In genomic region chr6:43262000-43262779, GRCh38 we compare ENCODE assay signal across 1 cellular context.
TF ChIP-seq lines count a peak whose summit lies in the region.

No MANE protein-coding gene starts in this region.

TF ChIP-seq in HepG2, 621 proteins besides CTCF, POLR2A, EP300 and RAD21 (continues in another document):
- TF ChIP-seq NR2C2 (CRISPR knock-in tag; IDR thresholded peaks at IDR 0.05; ENCODE audit: borderline replicate concordance) (no peak; the same call in 1 of the 2 replicates), FOSL2 (CRISPR knock-in tag; IDR thresholded peaks at IDR 0.05) (peak; percentile 42; the same call in 1 of the 2 replicates), ELF3 (CRISPR knock-in tag; IDR thresholded peaks at IDR 0.05) (peak; percentile 55; the same call in 1 of the 2 replicates), MYC (CRISPR knock-in tag; IDR thresholded peaks at IDR 0.05; ENCODE audit: borderline replicate concordance) (peak; percentile 15; the same call in 1 of the 2 replicates), ZNF281 (CRISPR knock-in tag; IDR thresholded peaks at IDR 0.05; ENCODE audit: borderline replicate concordance) (no peak), FOXO4 (CRISPR knock-in tag; conservative IDR thresholded peaks at IDR 0.05) (0 out of 2 replicates have a peak, but pooled peaks have one; percentile 68), USF2 (IDR thresholded peaks at IDR 0.05; ENCODE audit: low read depth, low read length) (no peak), USF2 (CRISPR knock-in tag; IDR thresholded peaks at IDR 0.05; ENCODE audit: borderline replicate concordance) (no peak), NFATC3 (CRISPR knock-in tag; IDR thresholded peaks at IDR 0.05) (no peak), XRCC5 (optimal IDR thresholded peaks at IDR 0.05; ENCODE audit: low read length) (no peak), NFAT5 (CRISPR knock-in tag; IDR thresholded peaks at IDR 0.05) (no peak), PCBP1 (IDR thresholded peaks at IDR 0.05; ENCODE audit: borderline replicate concordance, low read depth, low read length) (no peak), ZNF530 (CRISPR knock-in tag; IDR thresholded peaks at IDR 0.05; ENCODE audit: low read depth) (no peak), ZNF3 (CRISPR knock-in tag; IDR thresholded peaks at IDR 0.05) (no peak), PCBP2 (optimal IDR thresholded peaks at IDR 0.05; ENCODE audit: low read depth, low read length, poor library complexity, severe bottlenecking) (no peak), SMYD3 (CRISPR knock-in tag; IDR thresholded peaks at IDR 0.05) (no peak), ZNF143 (CRISPR knock-in tag; IDR thresholded peaks at IDR 0.05) (no peak), NCOA5 (CRISPR knock-in tag; IDR thresholded peaks at IDR 0.05) (no peak), TFDP1 (CRISPR knock-in tag; IDR thresholded peaks at IDR 0.05; ENCODE audit: borderline replicate concordance) (no peak), KLF11 (CRISPR knock-in tag; IDR thresholded peaks at IDR 0.05) (no peak), ZNF615 (CRISPR knock-in tag; IDR thresholded peaks at IDR 0.05; ENCODE audit: borderline replicate concordance) (no peak), ESRRA (CRISPR knock-in tag; IDR thresholded peaks at IDR 0.05; ENCODE audit: low read depth) (no peak), RXRB (CRISPR knock-in tag; IDR thresholded peaks at IDR 0.05; ENCODE audit: borderline replicate concordance) (peak; percentile 39; the same call in 1 of the 2 replicates), ZNF124 (CRISPR knock-in tag; IDR thresholded peaks at IDR 0.05) (0 out of 2 replicates have a peak, but pooled peaks have one; percentile 27), ZMYM2 (CRISPR knock-in tag; IDR thresholded peaks at IDR 0.05) (no peak), EZH2 (conservative IDR thresholded peaks at IDR 0.05; ENCODE audit: low read depth, low read length) (no peak), SATB2 (CRISPR knock-in tag; IDR thresholded peaks at IDR 0.05) (no peak), POLR2AphosphoS2 (IDR thresholded peaks at IDR 0.05; ENCODE audit: low read depth, low read length) (no peak), IRX3 (CRISPR knock-in tag; IDR thresholded peaks at IDR 0.05; ENCODE audit: borderline replicate concordance, low read depth) (no peak), ARHGAP35 (CRISPR knock-in tag; IDR thresholded peaks at IDR 0.05; ENCODE audit: borderline replicate concordance) (no peak), ZNF510 (CRISPR knock-in tag; IDR thresholded peaks at IDR 0.05; ENCODE audit: low read depth) (no peak), ZHX2 (IDR thresholded peaks at IDR 0.05; ENCODE audit: low read depth) (no peak), ZHX2 (CRISPR knock-in tag; IDR thresholded peaks at IDR 0.05; ENCODE audit: borderline replicate concordance) (no peak), IRF1 (CRISPR knock-in tag; IDR thresholded peaks at IDR 0.05; ENCODE audit: low read depth) (no peak), RAD51 (IDR thresholded peaks at IDR 0.05; ENCODE audit: borderline replicate concordance) (no peak), ZNF737 (CRISPR knock-in tag; IDR thresholded peaks at IDR 0.05; ENCODE audit: borderline replicate concordance) (no peak; the same call in 1 of the 2 replicates), ZBTB8A (CRISPR knock-in tag; IDR thresholded peaks at IDR 0.05; ENCODE audit: borderline replicate concordance, low read depth) (no peak), RFXANK (CRISPR knock-in tag; IDR thresholded peaks at IDR 0.05) (no peak), PHB2 (IDR thresholded peaks at IDR 0.05; ENCODE audit: partially characterized antibody) (no peak), NBN (conservative IDR thresholded peaks at IDR 0.05) (no peak), KAT8 (CRISPR knock-in tag; IDR thresholded peaks at IDR 0.05) (peak; percentile 61; the same call in 1 of the 2 replicates), FOXJ3 (CRISPR knock-in tag; IDR thresholded peaks at IDR 0.05; ENCODE audit: borderline replicate concordance) (no peak), BRCA1 (CRISPR knock-in tag; IDR thresholded peaks at IDR 0.05) (no peak), NFE2L2 (IDR thresholded peaks at IDR 0.05; ENCODE audit: low read length) (no peak), TERF1 (CRISPR knock-in tag; IDR thresholded peaks at IDR 0.05) (no peak)
